Comparison of ENCODE assay signal across 27 cellular contexts in the genomic region with DNA sequence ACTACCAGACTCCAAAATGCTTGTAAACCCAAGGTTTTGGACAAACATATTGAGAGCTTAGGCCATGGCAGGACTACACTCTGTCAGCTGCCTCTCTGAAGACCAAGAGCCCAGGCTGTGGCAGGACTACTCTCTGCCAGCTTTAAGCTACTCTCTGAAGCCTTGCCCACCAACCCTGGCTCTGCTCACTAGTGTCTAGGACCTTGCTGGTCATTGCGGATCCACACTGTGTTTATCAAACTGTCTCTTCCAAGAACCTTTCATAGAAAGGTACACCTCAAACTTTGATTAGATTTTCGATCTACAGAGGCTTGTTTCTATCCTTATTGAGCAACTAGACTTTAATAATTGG.
"Had no signal": no experiment of that assay in that cellular context is flagged by ENCODE, and none has a peak within 500 bp of the region (broad histone marks: within the 10 kb centered on the region; RNA-seq: fewer than 3 reads in every experiment).

No MANE protein-coding gene starts in this region.

- H3K36me3 ChIP-seq: Peyer's patch, SJSA1 had no signal

- H3K4me3 ChIP-seq: Peyer's patch, SJSA1 had no signal

- H3K9ac ChIP-seq: SK-N-SH had no signal

- H3K9me3 ChIP-seq: Peyer's patch, SJSA1, SK-N-SH had no signal

- DNase-seq: activated CD4-positive, alpha-beta memory T cell treated with anti-CD3 and anti-CD28 coated beads for 36 hours; activated CD4-positive, alpha-beta T cell treated with anti-CD3 and anti-CD28 coated beads for 36 hours; activated CD4-positive, alpha-beta T cell treated with anti-CD3 and anti-CD28 coated beads, Interleukin-2, amount 10 ng/mL, durations not matched to agents 7 days and 5 days; activated CD8-positive, alpha-beta memory T cell treated with anti-CD3 and anti-CD28 coated beads, Interleukin-2, amount 50 U/mL, for 4 hours; activated effector memory CD4-positive, alpha-beta T cell treated with Interleukin-2 at 50 U/mL for 16 hours; activated naive CD4-positive, alpha-beta T cell treated with anti-CD3 and anti-CD28 coated beads, Interleukin-2, amount 10 ng/mL, durations not matched to agents 7 days and 5 days; activated naive CD8-positive, alpha-beta T cell treated with anti-CD3 and anti-CD28 coated beads, Interleukin-2, amount 50 U/mL, for 24 hours; activated T-cell treated with anti-CD3 and anti-CD28 coated beads for 4 hours; activated T-cell treated with anti-CD3 and anti-CD28 coated beads, Interleukin-2, amount 50 U/mL, for 4 hours; anterior cingulate cortex; caudate nucleus; cerebellar nuclear complex; Karpas-422; NCI-H1092; NCI-H1436 treated with DMSO at 0.1 percent for 48 hours; NCI-H1694 treated with DMSO at 0.1 percent for 48 hours; NCI-H2029; NCI-H345; NCI-H524 treated with DMSO at 0.1 percent for 48 hours; NK-92 treated with Interleukin-12 subunit alpha and Interleukin-12 subunit beta, amount 100 ng/mL, for 24 hours; Peyer's patch; RPMI8226; SHP77 treated with DMSO at 0.1 percent for 48 hours; SK-N-SH had no signal

- ATAC-seq: activated CD4-positive, alpha-beta T cell treated with anti-CD3 and anti-CD28 coated beads for 36 hours; activated CD4-positive, CD25-positive, alpha-beta regulatory T cell treated with anti-CD3 and anti-CD28 coated beads, Interleukin-2, amount 50 U/mL, for 24 hours; activated naive CD8-positive, alpha-beta T cell treated with anti-CD3 and anti-CD28 coated beads, Interleukin-2, amount 50 U/mL, for 24 hours; activated T-cell treated with anti-CD3 and anti-CD28 coated beads, Interleukin-2, amount 50 U/mL, for 4 hours; WTC11 had no signal

- H3K27ac ChIP-seq: Peyer's patch, SJSA1 had no signal

- H3K4me2 ChIP-seq: SK-N-SH had no signal

- H3K27me3 ChIP-seq: Peyer's patch, SJSA1 had no signal

- H3K4me1 ChIP-seq: Peyer's patch had no signal
